1 cellular context compared by ENCODE assay signal in the genomic region with DNA sequence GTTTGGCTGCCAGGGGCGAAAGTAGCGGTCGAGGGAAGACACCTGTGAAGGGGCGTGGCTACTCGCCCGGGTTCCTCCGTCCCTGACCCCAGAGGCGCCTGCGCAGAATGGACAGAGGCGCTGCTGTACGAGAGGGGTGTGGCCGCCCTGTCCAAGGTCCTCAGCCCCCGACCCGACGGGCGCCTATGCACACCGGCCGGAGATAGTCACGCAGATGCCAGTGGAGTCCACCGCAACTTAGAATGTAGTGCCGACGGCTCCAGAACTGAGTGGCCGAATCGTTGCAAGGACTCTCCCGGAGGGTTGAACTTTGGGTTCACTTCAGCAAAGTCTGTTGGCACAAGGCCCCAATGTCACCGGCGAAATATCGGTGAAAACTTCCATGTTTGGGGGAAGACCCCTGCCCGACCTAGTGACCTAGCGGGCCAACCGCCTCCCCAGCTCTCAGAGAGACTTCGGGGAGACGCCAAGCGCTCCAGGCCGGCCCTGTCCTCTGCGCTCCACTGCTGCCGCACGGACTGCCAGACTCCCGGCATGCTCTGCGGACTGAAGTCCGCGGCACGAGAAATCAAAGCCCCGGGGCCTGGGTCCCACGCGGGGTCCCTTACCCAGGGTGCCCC.
TF ChIP-seq lines count a peak whose summit lies in the region.

No MANE protein-coding gene starts in this region.

TF ChIP-seq in HepG2, 621 proteins besides CTCF, POLR2A, EP300 and RAD21 (continued from another document and continues in another):
- TF ChIP-seq AGO1 (IDR thresholded peaks at IDR 0.05; ENCODE audit: low read depth, low read length, poor library complexity, severe bottlenecking) (peak; percentile 93), ARNTL (CRISPR knock-in tag; IDR thresholded peaks at IDR 0.05) (peak; percentile 87), ZNF670 (CRISPR knock-in tag; IDR thresholded peaks at IDR 0.05; ENCODE audit: borderline replicate concordance) (peak; percentile 96; the same call in 1 of the 2 replicates), FOXK2 (IDR thresholded peaks at IDR 0.05) (0 out of 2 replicates have a peak, but pooled peaks have one; percentile 5), GFI1 (CRISPR knock-in tag; IDR thresholded peaks at IDR 0.05; ENCODE audit: borderline replicate concordance) (peak; percentile 98), ATRX (CRISPR knock-in tag; IDR thresholded peaks at IDR 0.05; ENCODE audit: borderline replicate concordance) (peak; percentile 91; the same call in 1 of the 2 replicates), KDM5B (CRISPR knock-in tag; IDR thresholded peaks at IDR 0.05; ENCODE audit: borderline replicate concordance) (peak; percentile 100), HMGXB4 (CRISPR knock-in tag; IDR thresholded peaks at IDR 0.05; ENCODE audit: borderline replicate concordance in 1 of 2, low read depth in 1 of 2) (peak; percentile 96 to 100), CBFB (CRISPR knock-in tag; IDR thresholded peaks at IDR 0.05) (0 out of 2 replicates have a peak, but pooled peaks have one; percentile 77), GTF2F1 (IDR thresholded peaks at IDR 0.05; ENCODE audit: low read length) (no peak), ZZZ3 (CRISPR knock-in tag; IDR thresholded peaks at IDR 0.05; ENCODE audit: borderline replicate concordance) (peak; percentile 84; the same call in 1 of the 2 replicates), CERS6 (CRISPR knock-in tag; IDR thresholded peaks at IDR 0.05) (peak; percentile 49; the same call in 1 of the 2 replicates), PHF5A (CRISPR knock-in tag; IDR thresholded peaks at IDR 0.05; ENCODE audit: low read depth, unreplicated experiment) (peak; percentile 68), ZBTB33 (CRISPR knock-in tag; IDR thresholded peaks at IDR 0.05) (no peak; the same call in 1 of the 2 replicates), PAWR (CRISPR knock-in tag; IDR thresholded peaks at IDR 0.05; ENCODE audit: borderline replicate concordance) (no peak; the same call in 1 of the 2 replicates), RFXAP (CRISPR knock-in tag; IDR thresholded peaks at IDR 0.05; ENCODE audit: borderline replicate concordance) (peak; percentile 96), PHB2 (IDR thresholded peaks at IDR 0.05; ENCODE audit: partially characterized antibody) (no peak), ZNF652 (CRISPR knock-in tag; IDR thresholded peaks at IDR 0.05; ENCODE audit: borderline replicate concordance, low read depth) (no peak; the same call in 1 of the 2 replicates), SUZ12 (IDR thresholded peaks at IDR 0.05; ENCODE audit: low read depth, low read length) (peak; percentile 57), SATB2 (CRISPR knock-in tag; IDR thresholded peaks at IDR 0.05) (peak; percentile 85), JARID2 (CRISPR knock-in tag; IDR thresholded peaks at IDR 0.05; ENCODE audit: insufficient replicate concordance) (peak; percentile 91), CREB1 (IDR thresholded peaks at IDR 0.05) (peak; percentile 53; the same call in 1 of the 2 replicates), CREB1 (CRISPR knock-in tag; IDR thresholded peaks at IDR 0.05) (no peak), SP5 (CRISPR knock-in tag; IDR thresholded peaks at IDR 0.05; ENCODE audit: borderline replicate concordance, low read depth) (peak; percentile 97), RELA (CRISPR knock-in tag; IDR thresholded peaks at IDR 0.05) (peak; percentile 82), FOXJ3 (CRISPR knock-in tag; IDR thresholded peaks at IDR 0.05; ENCODE audit: borderline replicate concordance) (peak; percentile 84; the same call in 1 of the 2 replicates), ZNF678 (CRISPR knock-in tag; IDR thresholded peaks at IDR 0.05) (peak; percentile 90; the same call in 1 of the 2 replicates), PBX3 (CRISPR knock-in tag; IDR thresholded peaks at IDR 0.05; ENCODE audit: borderline replicate concordance) (no peak; the same call in 1 of the 2 replicates), TOE1 (CRISPR knock-in tag; IDR thresholded peaks at IDR 0.05) (peak; percentile 81; the same call in 1 of the 2 replicates), MTF1 (CRISPR knock-in tag; IDR thresholded peaks at IDR 0.05) (no peak; the same call in 1 of the 2 replicates), ZNF569 (CRISPR knock-in tag; IDR thresholded peaks at IDR 0.05; ENCODE audit: borderline replicate concordance) (peak; percentile 92; the same call in 1 of the 2 replicates), IKZF5 (CRISPR knock-in tag; IDR thresholded peaks at IDR 0.05) (peak; percentile 90), ZKSCAN8 (CRISPR knock-in tag; IDR thresholded peaks at IDR 0.05; ENCODE audit: borderline replicate concordance) (peak; percentile 65; the same call in 1 of the 2 replicates), RXRB (CRISPR knock-in tag; IDR thresholded peaks at IDR 0.05; ENCODE audit: borderline replicate concordance) (peak; percentile 76), GLI4 (CRISPR knock-in tag; IDR thresholded peaks at IDR 0.05; ENCODE audit: borderline replicate concordance) (0 out of 2 replicates have a peak, but pooled peaks have one; percentile 97)
- TF ChIP-seq, protein P1, sequence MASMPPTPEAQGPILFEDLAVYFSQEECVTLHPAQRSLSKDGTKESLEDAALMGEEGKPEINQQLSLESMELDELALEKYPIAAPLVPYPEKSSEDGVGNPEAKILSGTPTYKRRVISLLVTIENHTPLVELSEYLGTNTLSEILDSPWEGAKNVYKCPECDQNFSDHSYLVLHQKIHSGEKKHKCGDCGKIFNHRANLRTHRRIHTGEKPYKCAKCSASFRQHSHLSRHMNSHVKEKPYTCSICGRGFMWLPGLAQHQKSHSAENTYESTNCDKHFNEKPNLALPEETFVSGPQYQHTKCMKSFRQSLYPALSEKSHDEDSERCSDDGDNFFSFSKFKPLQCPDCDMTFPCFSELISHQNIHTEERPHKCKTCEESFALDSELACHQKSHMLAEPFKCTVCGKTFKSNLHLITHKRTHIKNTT (CRISPR knock-in tag; IDR thresholded peaks at IDR 0.05): no peak
- TF ChIP-seq, protein P2, sequence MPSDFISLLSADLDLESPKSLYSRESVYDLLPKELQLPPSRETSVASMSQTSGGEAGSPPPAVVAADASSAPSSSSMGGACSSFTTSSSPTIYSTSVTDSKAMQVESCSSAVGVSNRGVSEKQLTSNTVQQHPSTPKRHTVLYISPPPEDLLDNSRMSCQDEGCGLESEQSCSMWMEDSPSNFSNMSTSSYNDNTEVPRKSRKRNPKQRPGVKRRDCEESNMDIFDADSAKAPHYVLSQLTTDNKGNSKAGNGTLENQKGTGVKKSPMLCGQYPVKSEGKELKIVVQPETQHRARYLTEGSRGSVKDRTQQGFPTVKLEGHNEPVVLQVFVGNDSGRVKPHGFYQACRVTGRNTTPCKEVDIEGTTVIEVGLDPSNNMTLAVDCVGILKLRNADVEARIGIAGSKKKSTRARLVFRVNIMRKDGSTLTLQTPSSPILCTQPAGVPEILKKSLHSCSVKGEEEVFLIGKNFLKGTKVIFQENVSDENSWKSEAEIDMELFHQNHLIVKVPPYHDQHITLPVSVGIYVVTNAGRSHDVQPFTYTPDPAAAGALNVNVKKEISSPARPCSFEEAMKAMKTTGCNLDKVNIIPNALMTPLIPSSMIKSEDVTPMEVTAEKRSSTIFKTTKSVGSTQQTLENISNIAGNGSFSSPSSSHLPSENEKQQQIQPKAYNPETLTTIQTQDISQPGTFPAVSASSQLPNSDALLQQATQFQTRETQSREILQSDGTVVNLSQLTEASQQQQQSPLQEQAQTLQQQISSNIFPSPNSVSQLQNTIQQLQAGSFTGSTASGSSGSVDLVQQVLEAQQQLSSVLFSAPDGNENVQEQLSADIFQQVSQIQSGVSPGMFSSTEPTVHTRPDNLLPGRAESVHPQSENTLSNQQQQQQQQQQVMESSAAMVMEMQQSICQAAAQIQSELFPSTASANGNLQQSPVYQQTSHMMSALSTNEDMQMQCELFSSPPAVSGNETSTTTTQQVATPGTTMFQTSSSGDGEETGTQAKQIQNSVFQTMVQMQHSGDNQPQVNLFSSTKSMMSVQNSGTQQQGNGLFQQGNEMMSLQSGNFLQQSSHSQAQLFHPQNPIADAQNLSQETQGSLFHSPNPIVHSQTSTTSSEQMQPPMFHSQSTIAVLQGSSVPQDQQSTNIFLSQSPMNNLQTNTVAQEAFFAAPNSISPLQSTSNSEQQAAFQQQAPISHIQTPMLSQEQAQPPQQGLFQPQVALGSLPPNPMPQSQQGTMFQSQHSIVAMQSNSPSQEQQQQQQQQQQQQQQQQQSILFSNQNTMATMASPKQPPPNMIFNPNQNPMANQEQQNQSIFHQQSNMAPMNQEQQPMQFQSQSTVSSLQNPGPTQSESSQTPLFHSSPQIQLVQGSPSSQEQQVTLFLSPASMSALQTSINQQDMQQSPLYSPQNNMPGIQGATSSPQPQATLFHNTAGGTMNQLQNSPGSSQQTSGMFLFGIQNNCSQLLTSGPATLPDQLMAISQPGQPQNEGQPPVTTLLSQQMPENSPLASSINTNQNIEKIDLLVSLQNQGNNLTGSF (CRISPR knock-in tag; IDR thresholded peaks at IDR 0.05): peak; percentile 92
- TF ChIP-seq, protein P3, sequence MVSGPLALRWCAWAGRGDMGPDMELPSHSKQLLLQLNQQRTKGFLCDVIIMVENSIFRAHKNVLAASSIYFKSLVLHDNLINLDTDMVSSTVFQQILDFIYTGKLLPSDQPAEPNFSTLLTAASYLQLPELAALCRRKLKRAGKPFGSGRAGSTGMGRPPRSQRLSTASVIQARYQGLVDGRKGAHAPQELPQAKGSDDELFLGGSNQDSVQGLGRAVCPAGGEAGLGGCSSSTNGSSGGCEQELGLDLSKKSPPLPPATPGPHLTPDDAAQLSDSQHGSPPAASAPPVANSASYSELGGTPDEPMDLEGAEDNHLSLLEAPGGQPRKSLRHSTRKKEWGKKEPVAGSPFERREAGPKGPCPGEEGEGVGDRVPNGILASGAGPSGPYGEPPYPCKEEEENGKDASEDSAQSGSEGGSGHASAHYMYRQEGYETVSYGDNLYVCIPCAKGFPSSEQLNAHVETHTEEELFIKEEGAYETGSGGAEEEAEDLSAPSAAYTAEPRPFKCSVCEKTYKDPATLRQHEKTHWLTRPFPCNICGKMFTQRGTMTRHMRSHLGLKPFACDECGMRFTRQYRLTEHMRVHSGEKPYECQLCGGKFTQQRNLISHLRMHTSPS (CRISPR knock-in tag; IDR thresholded peaks at IDR 0.05; ENCODE audit: low read depth): peak; percentile 13; the same call in 1 of the 2 replicates
- TF ChIP-seq, protein P4, sequence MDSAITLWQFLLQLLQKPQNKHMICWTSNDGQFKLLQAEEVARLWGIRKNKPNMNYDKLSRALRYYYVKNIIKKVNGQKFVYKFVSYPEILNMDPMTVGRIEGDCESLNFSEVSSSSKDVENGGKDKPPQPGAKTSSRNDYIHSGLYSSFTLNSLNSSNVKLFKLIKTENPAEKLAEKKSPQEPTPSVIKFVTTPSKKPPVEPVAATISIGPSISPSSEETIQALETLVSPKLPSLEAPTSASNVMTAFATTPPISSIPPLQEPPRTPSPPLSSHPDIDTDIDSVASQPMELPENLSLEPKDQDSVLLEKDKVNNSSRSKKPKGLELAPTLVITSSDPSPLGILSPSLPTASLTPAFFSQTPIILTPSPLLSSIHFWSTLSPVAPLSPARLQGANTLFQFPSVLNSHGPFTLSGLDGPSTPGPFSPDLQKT (CRISPR knock-in tag; IDR thresholded peaks at IDR 0.05; ENCODE audit: borderline replicate concordance): no peak
- TF ChIP-seq, protein P5, sequence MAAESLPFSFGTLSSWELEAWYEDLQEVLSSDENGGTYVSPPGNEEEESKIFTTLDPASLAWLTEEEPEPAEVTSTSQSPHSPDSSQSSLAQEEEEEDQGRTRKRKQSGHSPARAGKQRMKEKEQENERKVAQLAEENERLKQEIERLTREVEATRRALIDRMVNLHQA (CRISPR knock-in tag; IDR thresholded peaks at IDR 0.05): peak; percentile 77; the same call in 1 of the 2 replicates
